In the genomic region with DNA sequence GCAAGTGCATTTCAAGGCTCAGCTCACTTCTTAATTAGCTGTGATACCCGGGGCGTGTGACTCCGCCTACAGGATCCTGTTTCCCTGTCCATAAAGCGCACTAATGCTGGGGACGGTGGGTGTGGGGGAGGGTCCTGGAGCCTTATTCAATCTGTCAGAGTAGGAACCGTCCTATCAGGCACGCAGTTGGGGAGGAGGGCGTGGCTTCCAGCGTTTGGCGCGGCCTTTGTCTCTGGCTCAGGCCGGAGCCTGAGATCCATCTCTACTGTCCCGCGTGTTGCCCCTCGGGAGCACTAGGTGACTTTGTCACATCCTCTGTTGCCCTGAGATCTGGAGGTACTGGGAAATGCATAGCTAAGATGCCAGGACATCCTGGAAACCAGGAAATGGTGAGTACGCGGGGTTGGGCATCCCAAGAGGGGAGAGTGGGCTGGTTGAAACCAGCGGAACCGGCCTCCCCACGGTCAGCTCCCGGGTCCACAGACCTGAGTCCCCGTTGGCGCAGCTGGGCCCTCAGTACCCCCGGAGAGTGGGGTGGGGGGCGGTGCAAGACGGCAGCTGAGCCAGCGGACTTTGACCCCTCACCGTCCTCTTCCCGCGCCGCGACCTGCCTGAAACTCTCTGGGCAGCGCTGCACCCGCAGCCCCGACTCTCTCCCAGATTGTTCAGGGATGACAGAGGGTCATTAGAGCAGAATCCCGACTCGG, we compare ENCODE assay signal across 8 cellular contexts.
A peak's percentile ranks its signal among the peaks of the same experiment; 100 is the strongest.
DNase-seq lines count a peak whose midpoint lies in the region; ATAC-seq and TF ChIP-seq lines count a peak whose summit lies in the region.

No MANE protein-coding gene starts in this region.

- POLR2A ChIA-PET in OCI-LY7 (lab: Charles Lee) = interaction anchor here (0.6 to 2.1 kb wide), 8 partner anchors 15 to 366 kb away, joined by 3 to 8 read pairs (median 4); a partner anchor contains a TSS

- H3K4me1 ChIP-seq in OCI-LY7 (ENCODE audit: insufficient read depth, low read length, poor library complexity, severe bottlenecking) = peaks cover 8% of the 10 kb centered on the region

- intact Hi-C loops in OCI-LY7 (cut with micrococcal nuclease; ENCODE audit: unreplicated experiment) = no loop called here

- peak overlapping the region; percentile 93 for H3K4me3 ChIP-seq in OCI-LY7 (ENCODE audit: low read depth, low read length, poor library complexity, severe bottlenecking)

- no peaks in the 10 kb centered on the region for H3K36me3 ChIP-seq in OCI-LY7 (ENCODE audit: insufficient read depth, low read length)

- DNase-seq in DMS153 treated with DMSO at 0.1 percent for 48 hours (lab: John Stamatoyannopoulos, UW; ENCODE audit: unreplicated experiment) = peak; percentile 80
- DNase-seq in HS-5 (ENCODE audit: low read depth) = peak; percentile 42
- DNase-seq in OCI-LY7 (ENCODE audit: low spot score) = peak; percentile 94
- peak; percentile 93 for DNase-seq in astrocyte of the hippocampus (ENCODE audit: low read depth, low spot score)
- peak; percentile 97 for DNase-seq in islet precursor cell
- peak; percentile 34 for DNase-seq in stimulated activated CD4-positive, alpha-beta T cell treated with anti-CD3 and anti-CD28 coated beads, Interleukin-4, amount 100 ng/mL, for 1 hour
- no peak for DNase-seq in putamen (ENCODE audit: low spot score)

- H3K27ac ChIP-seq in OCI-LY7 (ENCODE audit: low read depth, low read length, poor library complexity, severe bottlenecking) = peak overlapping the region; percentile 13

- H3K9me2 ChIP-seq in OCI-LY7 (ENCODE audit: insufficient read depth, low read length) = no peaks in the 10 kb centered on the region

- ATAC-seq in GM19468 (IDR thresholded peaks at IDR 0.05; ENCODE audit: extremely low read depth, unreplicated experiment) = peak; percentile 89

- BruUV-seq in OCI-LY7 (replicated peaks; lab: Mats Ljungman, UMichigan) = no TSS peak

- peak overlapping the region; percentile 91 for H2AFZ ChIP-seq in OCI-LY7 (ENCODE audit: low read length)

- H3K4me2 ChIP-seq in OCI-LY7 (ENCODE audit: low read length) = peak overlapping the region; percentile 77

- CTCF ChIA-PET in OCI-LY7 (lab: Charles Lee; ENCODE audit: unreplicated experiment) = interaction anchor here (1.0 kb wide), 1 partner anchor 18 kb away, joined by 3 read pairs; no protein-coding TSS in a partner anchor

- no peaks in the 10 kb centered on the region for H4K20me1 ChIP-seq in OCI-LY7 (ENCODE audit: insufficient read depth, low read length)

- TF ChIP-seq CTCF in OCI-LY7 (conservative IDR thresholded peaks at IDR 0.05; ENCODE audit: low read length) = no peak

- H3K79me2 ChIP-seq in OCI-LY7 (ENCODE audit: insufficient read depth, low read depth, low read length) = peaks cover 14% of the 10 kb centered on the region; the same call in 1 of the 2 replicates

- H3K9me3 ChIP-seq in OCI-LY7 (ENCODE audit: low read length) = 0 out of 2 replicates have a peak, but pooled peaks cover 3% of the 10 kb centered on the region
